Comparison of ENCODE assay signal across 10 cellular contexts in the genomic region with DNA sequence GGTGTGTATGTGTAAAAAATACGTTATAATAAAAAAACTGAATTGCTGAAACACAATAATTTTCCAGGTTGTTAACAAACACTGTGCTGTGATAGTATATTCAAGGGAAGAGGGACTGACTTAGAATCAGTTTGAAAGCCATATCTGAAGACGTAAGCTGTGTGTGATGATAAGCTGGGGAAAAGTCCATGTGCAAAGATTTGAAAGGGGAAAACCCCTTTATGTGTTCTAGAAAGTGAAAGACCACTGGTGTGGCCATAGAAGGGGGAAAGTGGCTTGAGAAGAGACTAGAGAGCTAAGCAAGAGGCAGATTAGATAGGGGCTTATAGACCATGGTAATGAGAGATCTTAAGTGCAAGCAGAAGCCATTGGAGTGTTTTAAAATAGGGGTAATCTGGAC.
"Had no signal": no experiment of that assay in that cellular context is flagged by ENCODE, and none has a peak within 500 bp of the region (broad histone marks: within the 10 kb centered on the region; RNA-seq: fewer than 3 reads in every experiment).

No MANE protein-coding gene starts in this region.

- H3K9me3 Mint-ChIP-seq: HFFc6 had no signal

- DNase-seq: GM23248, GOT3, H7, HFFc6, IMR-90, KG1 had no signal

- H3K36me3 ChIP-seq: HAP-1 had no signal

- ATAC-seq: HCT116, K562 had no signal

- H3K27ac Mint-ChIP-seq: HFFc6 had no signal

- H3K9me3 ChIP-seq: HAP-1 had no signal

- FAIRE-seq: HTR-8/SVneo, K562 had no signal

- H3K4me3 ChIP-seq: GM23248, HAP-1, K562 had no signal

- H3K4me1 ChIP-seq: HAP-1 had no signal

- H3K4me3 Mint-ChIP-seq: HFFc6 had no signal

- H3K27ac ChIP-seq: GM23248 had no signal
